8 cellular contexts compared by ENCODE assay signal in the genomic region with DNA sequence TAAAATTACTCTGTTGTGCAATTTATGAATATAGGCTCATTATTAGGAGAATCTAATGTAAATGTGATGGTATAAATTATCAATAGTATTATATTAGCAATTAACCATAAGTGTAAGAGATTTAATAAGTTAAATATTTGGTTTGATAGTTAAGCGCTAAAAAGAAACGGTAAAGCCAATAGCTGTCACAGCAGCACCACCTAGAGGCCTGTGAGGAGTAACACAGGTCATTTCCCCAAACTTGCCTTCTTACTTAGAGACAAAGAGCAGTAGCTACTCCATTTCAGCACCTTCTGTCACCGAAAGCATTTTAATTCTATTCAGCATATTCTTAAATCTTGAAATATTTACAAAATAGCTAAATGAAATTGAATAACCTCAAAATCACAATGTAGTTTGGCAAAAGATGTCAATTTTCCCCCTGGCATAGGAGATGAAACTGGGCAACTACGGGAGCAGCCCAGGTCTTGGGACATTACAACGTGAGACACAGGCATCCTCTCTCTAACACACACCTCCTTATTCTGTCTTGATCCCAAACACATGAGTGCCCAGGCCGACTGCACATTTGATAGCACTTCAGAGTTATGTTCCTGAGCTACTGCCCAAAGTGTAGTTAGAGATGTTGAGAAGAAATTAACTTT. TPM values are rescaled to one million over a fixed set of nuclear protein-coding genes. Genes with fewer than 3 reads are reported as not detected.
DNase-seq lines count a peak whose midpoint lies in the region; ATAC-seq, FAIRE-seq and TF ChIP-seq lines count a peak whose summit lies in the region.

No MANE protein-coding gene starts in this region.

- no peak overlapping the region for H3K9ac ChIP-seq in keratinocyte (ENCODE audit: control insufficient read depth, extremely low read depth, insufficient read depth, low read length)

- no peaks in the 10 kb centered on the region for H3K9me1 ChIP-seq in keratinocyte (ENCODE audit: control insufficient read depth, extremely low read depth, insufficient read depth, low read length)

- WGBS in body of pancreas, 2 donors, result 16 to 21% methylated on average over 6 of the region's 6 CpGs

- H3K27ac Mint-ChIP-seq in CD8-positive, alpha-beta memory T cell, result no peak overlapping the region
- H3K27ac Mint-ChIP-seq in T-helper 2 cell treated with Interferon-gamma antibody and Interleukin-4, amounts not matched to agents 5 μg/mL and 100 μg/mL, for 36 hours, result no peak overlapping the region

- no peaks in the 10 kb centered on the region for H3K27me3 Mint-ChIP-seq in CD8-positive, alpha-beta memory T cell
- peaks cover 33% of the 10 kb centered on the region for H3K27me3 Mint-ChIP-seq in T-helper 2 cell treated with Interferon-gamma antibody and Interleukin-4, amounts not matched to agents 5 μg/mL and 100 μg/mL, for 36 hours (ENCODE audit: low read depth)

- H3K79me2 ChIP-seq in keratinocyte (ENCODE audit: control insufficient read depth, insufficient read depth, low read length), result no peaks in the 10 kb centered on the region

- H3K36me3 Mint-ChIP-seq in CD8-positive, alpha-beta memory T cell, result no peaks in the 10 kb centered on the region
- H3K36me3 Mint-ChIP-seq in T-helper 2 cell treated with Interferon-gamma antibody and Interleukin-4, amounts not matched to agents 5 μg/mL and 100 μg/mL, for 36 hours (ENCODE audit: low read depth), result no peaks in the 10 kb centered on the region

- ATAC-seq in GM19351 (IDR thresholded peaks at IDR 0.05; ENCODE audit: unreplicated experiment) (peak; percentile 82), body of pancreas (peak; percentile 69), HG03460 (IDR thresholded peaks at IDR 0.05; ENCODE audit: unreplicated experiment) (no peak)

- CTCF ChIA-PET in CD8-positive, alpha-beta memory T cell (lab: Charles Lee), result interaction anchor here (0.9 to 2.6 kb wide), 22 partner anchors 9 to 907 kb away, joined by 3 to 13 read pairs (median 4); no protein-coding TSS in a partner anchor

- peak; percentile 39 to 62 (median 45) for DNase-seq in CD8-positive, alpha-beta memory T cell
- DNase-seq in LoVo (ENCODE audit: low spot score), result peak; percentile 65
- DNase-seq in T-helper 2 cell treated with Interferon-gamma antibody and Interleukin-4, amounts not matched to agents 5 μg/mL and 100 μg/mL, for 36 hours (ENCODE audit: low spot score), result peak; percentile 25
- DNase-seq in body of pancreas, result peak; percentile 54 to 61 (median 56)
- no peak for DNase-seq in keratinocyte (ENCODE audit: low read depth, low spot score)
- peak; percentile 53 to 61 for DNase-seq in stimulated activated CD4-positive, alpha-beta T cell treated with anti-CD3 and anti-CD28 coated beads, Interleukin-2, amount 100 ng/mL, for 48 hours

- no peak for FAIRE-seq in keratinocyte (lab: Jason Lieb, UNC)

- no peaks in the 10 kb centered on the region for H3K9me3 ChIP-seq in CD8-positive, alpha-beta memory T cell (ENCODE audit: low read length)
- H3K9me3 ChIP-seq in body of pancreas (no peaks in the 10 kb centered on the region), keratinocyte (ENCODE audit: control insufficient read depth, low read depth, low read length) (no peaks in the 10 kb centered on the region)

- H4K20me1 ChIP-seq in keratinocyte (ENCODE audit: control insufficient read depth, extremely low read depth, insufficient read depth, low read length), result no peaks in the 10 kb centered on the region

- intact Hi-C loops in body of pancreas (cut with DNase I), result no loop called here

- H2AFZ ChIP-seq in keratinocyte (ENCODE audit: control insufficient read depth, low read length), result no peak overlapping the region

- TF ChIP-seq CTCF in body of pancreas (IDR thresholded peaks at IDR 0.05) (peak; percentile 49 to 89 (median 75)), keratinocyte (optimal IDR thresholded peaks at IDR 0.05 in 1 of 3, IDR thresholded peaks at IDR 0.05 in 1 of 3, conservative IDR thresholded peaks at IDR 0.05 in 1 of 3; ENCODE audit: extremely low read depth in 1 of 3, insufficient read depth in 2 of 3, low read length in 3 of 3) (peak; percentile 68 to 77 (median 73))

- no peak overlapping the region for H3K4me3 ChIP-seq in CD8-positive, alpha-beta memory T cell (ENCODE audit: low read length)
- H3K4me3 ChIP-seq in body of pancreas (no peak overlapping the region), keratinocyte (ENCODE audit: control insufficient read depth in 2 of 3, extremely low read depth in 1 of 3, insufficient read depth in 2 of 3, low read depth in 1 of 3, low read length in 3 of 3) (no peak overlapping the region)

- no peaks in the 10 kb centered on the region for H3K36me3 ChIP-seq in CD8-positive, alpha-beta memory T cell (ENCODE audit: insufficient read depth, low read length)
- no peaks in the 10 kb centered on the region for H3K36me3 ChIP-seq in body of pancreas (replicated peaks in 1 of 2; ENCODE audit: insufficient read depth in 1 of 2, low read depth in 2 of 2)
- no peaks in the 10 kb centered on the region for H3K36me3 ChIP-seq in keratinocyte (ENCODE audit: control insufficient read depth in 2 of 2, extremely low read depth in 1 of 2, insufficient read depth in 2 of 2, low read length in 2 of 2)

- H3K4me2 ChIP-seq in keratinocyte (ENCODE audit: control insufficient read depth, extremely low read depth, insufficient read depth, low read depth, low read length), result no peak overlapping the region

- H3K4me1 ChIP-seq in CD8-positive, alpha-beta memory T cell (ENCODE audit: insufficient read depth, low read length), result peaks cover 4% of the 10 kb centered on the region
- H3K4me1 ChIP-seq in body of pancreas (peaks cover 8% of the 10 kb centered on the region), keratinocyte (ENCODE audit: control insufficient read depth, extremely low read depth, insufficient read depth, low read length) (no peaks in the 10 kb centered on the region)

- peaks cover 0 to 3% (median 0%) of the 10 kb centered on the region in 3 donors for H3K4me1 Mint-ChIP-seq in CD8-positive, alpha-beta memory T cell
- peaks cover 10% of the 10 kb centered on the region for H3K4me1 Mint-ChIP-seq in T-helper 2 cell treated with Interferon-gamma antibody and Interleukin-4, amounts not matched to agents 5 μg/mL and 100 μg/mL, for 36 hours (ENCODE audit: low read depth)

- dilution Hi-C loops in keratinocyte (cut with MboI; ENCODE audit: extremely low pct_ligation_motif_present, low sequenced_read_pairs), result no loop called here

- no peak overlapping the region for H3K4me3 Mint-ChIP-seq in CD8-positive, alpha-beta memory T cell
- no peak overlapping the region for H3K4me3 Mint-ChIP-seq in T-helper 2 cell treated with Interferon-gamma antibody and Interleukin-4, amounts not matched to agents 5 μg/mL and 100 μg/mL, for 36 hours

- no peak for TF ChIP-seq POLR2A in body of pancreas (IDR thresholded peaks at IDR 0.05)

- POLR2A ChIA-PET in CD8-positive, alpha-beta memory T cell (lab: Charles Lee), result no interaction called here

- no peaks in the 10 kb centered on the region for H3K9me3 Mint-ChIP-seq in CD8-positive, alpha-beta memory T cell
- H3K9me3 Mint-ChIP-seq in T-helper 2 cell treated with Interferon-gamma antibody and Interleukin-4, amounts not matched to agents 5 μg/mL and 100 μg/mL, for 36 hours, result no peaks in the 10 kb centered on the region

- no peak overlapping the region for H3K27ac ChIP-seq in CD8-positive, alpha-beta memory T cell (ENCODE audit: low read depth, low read length)
- no peak overlapping the region for H3K27ac ChIP-seq in body of pancreas
- no peak overlapping the region for H3K27ac ChIP-seq in keratinocyte (ENCODE audit: control insufficient read depth, insufficient read depth, low read length)

- no peaks in the 10 kb centered on the region for H3K27me3 ChIP-seq in CD8-positive, alpha-beta memory T cell (ENCODE audit: insufficient read depth, low read length, poor library complexity, severe bottlenecking)
- no peaks in the 10 kb centered on the region for H3K27me3 ChIP-seq in body of pancreas
- no peaks in the 10 kb centered on the region for H3K27me3 ChIP-seq in keratinocyte (ENCODE audit: control insufficient read depth, extremely low read depth, insufficient read depth, low read length)

RNA-seq across cellular contexts. Expression of gene DYNLRB2, which starts 14.3 kb away (rescaled TPM):
- total RNA-seq in CD8-positive, alpha-beta memory T cell, result under 1 TPM in 1 of 2 experiments, not detected in 1; 0.58 TPM
- 0.83 TPM for polyA plus RNA-seq in CD8-positive, alpha-beta memory T cell
- total RNA-seq in body of pancreas, result not detected
- polyA plus RNA-seq in keratinocyte, result 0.24 to 1.0 TPM (median 0.51 TPM) in 3 replicates
- polyA plus RNA-seq in keratinocyte (2011; ENCODE audit: low read depth), result 1.0 TPM
- 0.47 and 0.53 TPM in 2 replicates for polyA plus RNA-seq in keratinocyte (2011; cell fraction: cytosol; rRNA removed)
- 0.52 and 0.67 TPM in 2 replicates for polyA plus RNA-seq in keratinocyte (2011; cell fraction: nucleus; rRNA removed)
- 0.79 and 0.95 TPM in 2 replicates for polyA plus RNA-seq in keratinocyte (2012; ENCODE audit: low replicate concordance)
- polyA minus RNA-seq in keratinocyte, result not detected in 3 replicates
- polyA minus RNA-seq in keratinocyte (2011; cell fraction: cytosol; rRNA and poly(A)+ RNA removed), result not detected
- not detected in 2 replicates for polyA minus RNA-seq in keratinocyte (2011; cell fraction: nucleus; rRNA and poly(A)+ RNA removed)
